ENCODE assay signal across 8 cellular contexts in genomic region chr21:39445339-39446269, GRCh38. TPM values are rescaled to one million over a fixed set of nuclear protein-coding genes. Genes with fewer than 3 reads are reported as not detected.
DNase-seq lines count a peak whose midpoint lies in the region; ATAC-seq, FAIRE-seq and TF ChIP-seq lines count a peak whose summit lies in the region.

Gene LCA5L (minus strand): TSS chr21:39445778. CDS start chr21:39428493, 17,285 bp downstream.

- H3K4me1 ChIP-seq in NT2/D1 (ENCODE audit: insufficient read depth, insufficient read length) (peaks cover 6% of the 10 kb centered on the region), endothelial cell of umbilical vein (ENCODE audit: control insufficient read depth, extremely low read depth, insufficient read depth, low read length) (peaks cover 7% of the 10 kb centered on the region), mononuclear cell (ENCODE audit: insufficient read depth, low read length) (peaks cover 11% of the 10 kb centered on the region)

- H3K27me3 ChIP-seq in NT2/D1 (ENCODE audit: insufficient read depth, insufficient read length) (no peaks in the 10 kb centered on the region), endothelial cell of umbilical vein (ENCODE audit: control insufficient read depth in 2 of 2, insufficient read depth in 2 of 2, low read length in 2 of 2) (peaks cover 3 to 5% of the 10 kb centered on the region in 2 experiments), mononuclear cell (ENCODE audit: insufficient read depth, low read length) (no peaks in the 10 kb centered on the region)

- BruUV-seq in endothelial cell of umbilical vein (replicated peaks; lab: Mats Ljungman, UMichigan) = TSS peak; percentile 88

- H3K9me1 ChIP-seq in endothelial cell of umbilical vein (replicated peaks; ENCODE audit: control insufficient read depth, extremely low read depth, insufficient read depth, low read length) = no peaks in the 10 kb centered on the region

- no peaks in the 10 kb centered on the region for H4K20me1 ChIP-seq in endothelial cell of umbilical vein (replicated peaks; ENCODE audit: control insufficient read depth, extremely low read depth, insufficient read depth, low read length)

- DNase-seq in D721Med (ENCODE audit: insufficient read length, low spot score) = peak; percentile 86
- peak; percentile 25 to 99 (median 89) for DNase-seq in HUDEP-2 (lab: John Stamatoyannopoulos, UW; ENCODE audit: unreplicated experiment in 76 of 76)
- peak; percentile 93 for DNase-seq in NT2/D1 (ENCODE audit: low read depth, low spot score)
- peak; percentile 92 for DNase-seq in activated CD8-positive, alpha-beta memory T cell treated with anti-CD3 and anti-CD28 coated beads, Interleukin-2, amount 50 U/mL, for 4 hours
- peak; percentile 90 for DNase-seq in endothelial cell of umbilical vein (ENCODE audit: low read depth, low spot score)
- DNase-seq in stimulated activated CD8-positive, alpha-beta memory T cell treated with anti-CD3 and anti-CD28 coated beads, Interleukin-2, amount 100 ng/mL, for 48 hours (ENCODE audit: low read depth in 2 of 2) = peak; percentile 87 to 88

- H2AFZ ChIP-seq in endothelial cell of umbilical vein (ENCODE audit: low read depth, low read length) = peak within 1 kb of the TSS; percentile 59

- CTCF ChIA-PET in endothelial cell of umbilical vein (lab: Charles Lee) = interaction anchor here (0.7 to 1.2 kb wide), 3 partner anchors 65 to 97 kb away, joined by 3 read pairs; partner anchors contain the start of gene HMGN1

- dilution Hi-C loops in endothelial cell of umbilical vein (cut with MboI; ENCODE audit: extremely low pct_ligation_motif_present, low sequenced_read_pairs) = no loop called here

- FAIRE-seq in D721Med (lab: Jason Lieb, UNC) (no peak), endothelial cell of umbilical vein (lab: Jason Lieb, UNC) (peak; percentile 71)

- intact Hi-C loops in endothelial cell of umbilical vein (cut with micrococcal nuclease) = loop anchor here (1.0 kb wide), 4 partner anchors 57 to 262 kb away; partner anchors contain the start of genes HMGN1 and PSMG1

- no peaks in the 10 kb centered on the region for H3K79me2 ChIP-seq in endothelial cell of umbilical vein (ENCODE audit: control insufficient read depth, insufficient read depth, low read length)

- POLR2A ChIA-PET in endothelial cell of umbilical vein (lab: Charles Lee) = no interaction called here

- H3K4me3 ChIP-seq in NT2/D1 (ENCODE audit: insufficient read length, low read depth) = peak within 1 kb of the TSS; percentile 84
- H3K4me3 ChIP-seq in endothelial cell of umbilical vein (replicated peaks in 1 of 3; ENCODE audit: insufficient read depth in 1 of 3, low read depth in 1 of 3, low read length in 3 of 3) = peak within 1 kb of the TSS; percentile 58 to 82 (median 61)
- H3K4me3 ChIP-seq in mononuclear cell (ENCODE audit: low read length) = peak within 1 kb of the TSS; percentile 72

- no peaks in the 10 kb centered on the region for H3K36me3 ChIP-seq in NT2/D1 (ENCODE audit: insufficient read depth, insufficient read length, low read length)
- no peaks in the 10 kb centered on the region for H3K36me3 ChIP-seq in endothelial cell of umbilical vein (ENCODE audit: control insufficient read depth in 2 of 2, extremely low read depth in 1 of 2, insufficient read depth in 2 of 2, low read length in 2 of 2)

- TF ChIP-seq POLR2A in endothelial cell of umbilical vein (IDR thresholded peaks at IDR 0.05; ENCODE audit: low read depth, low read length) = peak; percentile 83

- TF ChIP-seq CTCF in D721Med (IDR thresholded peaks at IDR 0.05; ENCODE audit: insufficient read depth, missing control alignments) = no peak
- TF ChIP-seq CTCF in endothelial cell of umbilical vein (IDR thresholded peaks at IDR 0.05; ENCODE audit: extremely low read depth in 1 of 2, insufficient read depth in 1 of 2, low read depth in 1 of 2, low read length in 2 of 2) = peak; percentile 4 to 40

- peak within 1 kb of the TSS; percentile 82 for H3K4me2 ChIP-seq in endothelial cell of umbilical vein (ENCODE audit: insufficient read depth, low read length)

- peak within 1 kb of the TSS; percentile 82 for H3K9ac ChIP-seq in NT2/D1 (ENCODE audit: insufficient read length, low read depth)
- H3K9ac ChIP-seq in endothelial cell of umbilical vein (replicated peaks; ENCODE audit: extremely low read depth, insufficient read depth, low read length) = peak within 1 kb of the TSS; percentile 48

- peak within 1 kb of the TSS; percentile 43 for H3K27ac ChIP-seq in endothelial cell of umbilical vein (ENCODE audit: insufficient read depth, low read depth, low read length)

- H3K9me3 ChIP-seq in NT2/D1 (ENCODE audit: insufficient read depth, low read length) (no peaks in the 10 kb centered on the region), endothelial cell of umbilical vein (replicated peaks; ENCODE audit: control insufficient read depth, insufficient read depth, low read length) (no peaks in the 10 kb centered on the region), mononuclear cell (ENCODE audit: low read depth, low read length) (no peaks in the 10 kb centered on the region)

- ATAC-seq in GM21390 (IDR thresholded peaks at IDR 0.05; ENCODE audit: unreplicated experiment) = peak; percentile 93

TF ChIP-seq in endothelial cell of umbilical vein, 7 proteins besides CTCF, POLR2A, EP300 and RAD21:
- TF ChIP-seq JUN (IDR thresholded peaks at IDR 0.05; ENCODE audit: borderline replicate concordance, insufficient read depth, insufficient read length, low read depth) (no peak), FOS (IDR thresholded peaks at IDR 0.05; ENCODE audit: borderline replicate concordance, insufficient read depth, low read length) (no peak), MAX (IDR thresholded peaks at IDR 0.05; ENCODE audit: insufficient read depth, insufficient read length) (peak; percentile 11), POLR2AphosphoS5 (IDR thresholded peaks at IDR 0.05; ENCODE audit: insufficient read depth, low read depth, low read length) (peak; percentile 74)

RNA-seq across cellular contexts. Expression of gene LCA5L, which starts in this region (rescaled TPM):
- total RNA-seq in endothelial cell of umbilical vein (1.0 and 1.2 TPM in 2 replicates), mononuclear cell (not detected)
- 0.26 and 0.38 TPM in 2 replicates for polyA plus RNA-seq in endothelial cell of umbilical vein
- 0.23 and 0.37 TPM in 2 replicates for polyA plus RNA-seq in endothelial cell of umbilical vein (2011; cell fraction: cytosol; rRNA removed)
- 0.60 and 0.74 TPM in 2 replicates for polyA plus RNA-seq in endothelial cell of umbilical vein (2011; cell fraction: nucleus; rRNA removed)
- 0.30 and 0.70 TPM in 2 replicates for polyA plus RNA-seq in endothelial cell of umbilical vein (2012)
- 0.06 and 1.3 TPM in 2 replicates for polyA minus RNA-seq in endothelial cell of umbilical vein
- not detected for polyA minus RNA-seq in endothelial cell of umbilical vein (2011; cell fraction: cytosol; rRNA and poly(A)+ RNA removed)
- 1.1 TPM in 1 of 2 replicates, not detected in the other for polyA minus RNA-seq in endothelial cell of umbilical vein (2011; cell fraction: nucleus; rRNA and poly(A)+ RNA removed)

Comparison
In these comparisons a context has a peak if more than half of its experiments do, and no peak if none do; other contexts are left out.
1. Peak in every context shown above with its lines: DNase-seq, ATAC-seq, H3K4me3 ChIP-seq and H3K27ac ChIP-seq.